ENCODE assay signal across 1 cellular context in genomic region chr7:94907026-94907419, GRCh38.
TF ChIP-seq lines count a peak whose summit lies in the region.

No MANE protein-coding gene starts in this region.

TF ChIP-seq in WTC11, 78 proteins besides CTCF, POLR2A, EP300 and RAD21 (continued from another document):
- TF ChIP-seq FOXJ3 (CRISPR knock-in tag; IDR thresholded peaks at IDR 0.05; ENCODE audit: borderline replicate concordance) (no peak), ZNF121 (CRISPR knock-in tag; IDR thresholded peaks at IDR 0.05) (no peak), NFE2L1 (CRISPR knock-in tag; IDR thresholded peaks at IDR 0.05) (no peak), SMAD4 (CRISPR knock-in tag; IDR thresholded peaks at IDR 0.05) (no peak), ATF1 (CRISPR knock-in tag; IDR thresholded peaks at IDR 0.05) (no peak), ZNF232 (CRISPR knock-in tag; IDR thresholded peaks at IDR 0.05) (no peak)
